14 cellular contexts compared by ENCODE assay signal in the genomic region with DNA sequence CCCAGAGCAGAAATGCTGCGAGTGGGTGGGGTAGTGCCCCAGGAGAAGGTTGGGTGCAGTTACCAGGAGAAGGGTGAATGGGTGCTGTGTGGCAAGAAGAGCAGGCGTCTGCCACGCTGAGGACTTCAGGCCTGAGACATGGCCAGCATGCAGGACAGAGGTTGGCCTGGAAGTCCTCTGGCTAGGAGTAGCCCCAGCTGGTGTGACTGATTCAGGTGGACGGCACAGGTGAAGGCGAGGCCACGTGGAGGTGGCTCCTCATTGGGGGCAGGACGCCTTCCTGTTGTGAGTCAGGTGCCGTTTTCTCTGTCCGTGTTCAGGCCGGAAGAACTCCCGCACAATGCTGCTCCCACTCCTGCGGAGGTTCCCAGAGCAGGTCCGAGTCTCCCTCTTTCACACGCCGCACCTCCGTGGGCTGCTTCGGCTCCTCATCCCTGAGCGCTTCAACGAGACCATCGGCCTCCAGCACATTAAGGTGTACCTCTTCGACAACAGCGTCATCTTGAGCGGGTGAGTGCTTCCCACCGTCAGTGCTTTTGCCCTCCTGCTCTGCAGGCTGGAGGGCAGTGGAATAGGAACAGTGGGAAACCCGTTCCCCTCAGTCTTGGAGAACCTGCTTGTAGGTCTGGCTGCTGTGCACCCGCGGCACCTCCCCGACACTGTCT. TPM values are rescaled to one million over a fixed set of nuclear protein-coding genes. Genes with fewer than 3 reads are reported as not detected.
A peak's percentile ranks its signal among the peaks of the same experiment; 100 is the strongest.
DNase-seq lines count a peak whose midpoint lies in the region; ATAC-seq and TF ChIP-seq lines count a peak whose summit lies in the region.
"Had no signal": no experiment of that assay in that cellular context is flagged by ENCODE, and none has a peak within 500 bp of the region (broad histone marks: within the 10 kb centered on the region; RNA-seq: fewer than 3 reads in every experiment).

No MANE protein-coding gene starts in this region.

- 71 to 100% methylated on average over 1 to 16 of the region's 28 CpGs for WGBS in gastroesophageal sphincter (ENCODE audit: low coverage in 1 of 2), 2 donors

- no peak for TF ChIP-seq POLR2A in gastroesophageal sphincter (IDR thresholded peaks at IDR 0.05)

- no peaks in the 10 kb centered on the region for H3K9me3 ChIP-seq in gastroesophageal sphincter
- no peaks in the 10 kb centered on the region for H3K9me3 ChIP-seq in skeletal muscle tissue (ENCODE audit: control insufficient read depth in 3 of 3, low read length in 3 of 3)
- H3K9me3 ChIP-seq: A549 had no signal

- no peak for TF ChIP-seq EP300 in gastroesophageal sphincter (IDR thresholded peaks at IDR 0.05)

- H3K36me3 ChIP-seq in gastroesophageal sphincter (peaks cover 0 to 94% of the 10 kb centered on the region in 2 donors), skeletal muscle tissue (ENCODE audit: control insufficient read depth in 3 of 3, insufficient read depth in 3 of 3, low read length in 3 of 3) (peaks cover 48 to 58% (median 50%) of the 10 kb centered on the region in 3 donors)

- DNase-seq in Right ventricle myocardium inferior (ENCODE audit: missing footprints) (peak; percentile 53), Right ventricle myocardium superior (no peak), RWPE1 (ENCODE audit: low spot score) (no peak), NCI-H526 (lab: John Stamatoyannopoulos, UW) (no peak)
- DNase-seq: DMS79 treated with DMSO at 0.1 percent for 48 hours, NCI-H1436, NCI-H2029 treated with DMSO at 0.1 percent for 48 hours, NCI-H524 treated with DMSO at 0.1 percent for 48 hours had no signal

- H3K27me3 ChIP-seq in gastroesophageal sphincter: no peaks in the 10 kb centered on the region
- no peaks in the 10 kb centered on the region for H3K27me3 ChIP-seq in skeletal muscle tissue (ENCODE audit: control insufficient read depth in 3 of 3, insufficient read depth in 3 of 3, low read length in 3 of 3)

- no peak for ATAC-seq in Right ventricle myocardium inferior
- no peak for ATAC-seq in Right ventricle myocardium superior (ENCODE audit: poor library complexity)
- ATAC-seq in gastroesophageal sphincter: peak; percentile 20
- ATAC-seq in GM19455 (IDR thresholded peaks at IDR 0.05; ENCODE audit: unreplicated experiment): no peak
- no peak for ATAC-seq in GM21367 (IDR thresholded peaks at IDR 0.05; ENCODE audit: unreplicated experiment)
- ATAC-seq: A549 had no signal

- intact Hi-C loops in Right ventricle myocardium inferior (cut with DNase I): no loop called here
- intact Hi-C loops in Right ventricle myocardium superior (cut with DNase I): no loop called here

- CTCF ChIA-PET in RWPE1 (lab: Yijun Ruan, JAX): interaction anchor here (2.7 kb wide), 1 partner anchor 39 kb away, joined by 13 read pairs; a partner anchor contains a TSS

- POLR2A ChIA-PET in RWPE1 (lab: Yijun Ruan, JAX; ENCODE audit: low non-redundant PET): no interaction called here

- H3K9ac ChIP-seq in skeletal muscle tissue (ENCODE audit: low read depth in 1 of 3, low read length in 3 of 3): peak overlapping the region in 1 of 3 donors; percentile 66

- peak overlapping the region; percentile 73 for H3K27ac ChIP-seq in RWPE1
- H3K27ac ChIP-seq in gastroesophageal sphincter: no peak overlapping the region
- peak overlapping the region; percentile 13 for H3K27ac ChIP-seq in skeletal muscle tissue (ENCODE audit: low read depth, low read length)
- H3K27ac ChIP-seq: A549 had no signal

- H3K4me3 ChIP-seq in gastroesophageal sphincter: no peak overlapping the region
- no peak overlapping the region for H3K4me3 ChIP-seq in skeletal muscle tissue (ENCODE audit: low read length in 3 of 3)
- H3K4me3 ChIP-seq: A549 had no signal

- TF ChIP-seq CTCF in RWPE1 (conservative IDR thresholded peaks at IDR 0.05; ENCODE audit: low read depth) (no peak), gastroesophageal sphincter (IDR thresholded peaks at IDR 0.05) (no peak)

- H3K4me1 ChIP-seq in gastroesophageal sphincter: peaks cover 0 to 30% (median 3%) of the 10 kb centered on the region in 3 donors
- H3K4me1 ChIP-seq in skeletal muscle tissue (ENCODE audit: control insufficient read depth in 3 of 3, insufficient read depth in 3 of 3, low read length in 3 of 3): peaks cover 35 to 61% (median 55%) of the 10 kb centered on the region in 3 donors
- H3K4me1 ChIP-seq: A549 had no signal

RNA-seq across cellular contexts. Expression of a gene that starts 20.7 kb away (rescaled TPM):
- 16.7 TPM for total RNA-seq in Right ventricle myocardium inferior
- total RNA-seq in Right ventricle myocardium superior: 18.1 TPM
- total RNA-seq in gastroesophageal sphincter: 10 to 100 TPM; 24.1 to 53.0 (median 38.8) TPM
- 15.1 TPM for total RNA-seq in skeletal muscle tissue

RNA-seq across cellular contexts. Expression of a gene that starts 39.3 kb away (rescaled TPM):
- total RNA-seq in Right ventricle myocardium inferior (12.2 TPM), Right ventricle myocardium superior (10.5 TPM), gastroesophageal sphincter (100 to 1,000 TPM in 1 of 4 donors, 10 to 100 TPM in 3; 11.5 to 423 (median 38.2) TPM), skeletal muscle tissue (15.7 TPM)
- total RNA-seq: OCI-LY7 had no signal

Comparison
In these comparisons a context has a peak if more than half of its experiments do, and no peak if none do; other contexts are left out.
1. H3K27ac ChIP-seq: peak in RWPE1 (single experiment) and skeletal muscle tissue (single experiment); none in gastroesophageal sphincter (0 of 4).